In the genomic region with DNA sequence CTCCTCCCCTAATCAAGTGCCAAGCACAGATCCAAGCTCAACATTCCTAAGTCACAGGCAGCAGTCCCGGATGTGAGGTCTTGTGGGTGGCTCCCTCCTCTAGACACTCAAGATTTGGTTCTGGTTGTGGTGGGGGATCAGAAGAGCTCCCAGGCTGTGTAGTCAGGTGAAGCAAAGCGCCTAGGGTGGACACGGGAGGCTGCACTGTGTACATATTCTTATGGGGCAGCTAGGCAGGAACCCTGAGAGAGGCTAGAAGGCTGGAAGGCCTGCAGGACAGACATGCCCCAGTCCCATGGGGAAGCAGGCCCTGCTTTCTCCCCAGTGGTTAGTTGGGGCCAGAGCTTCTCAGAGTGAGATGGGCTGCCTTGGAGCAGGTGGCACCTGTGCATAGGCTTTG, we compare ENCODE assay signal across 21 cellular contexts.
"Had no signal": no experiment of that assay in that cellular context is flagged by ENCODE, and none has a peak within 500 bp of the region (broad histone marks: within the 10 kb centered on the region; RNA-seq: fewer than 3 reads in every experiment).

No MANE protein-coding gene starts in this region.

- DNase-seq: effector CD8-positive, alpha-beta T cell; effector memory CD8-positive, alpha-beta T cell; endodermal cell; erythroblast; esophagus squamous epithelium; foreskin fibroblast; foreskin melanocyte; gastrocnemius medialis; glutamatergic neuron; head of caudate nucleus; heart right ventricle; hippocampal formation; left cardiac atrium; left lung; left ventricle myocardium superior; lower lobe of right lung; mesenchymal stem cell; mucosa of descending colon; naive B cell; naive thymus-derived CD8-positive, alpha-beta T cell had no signal

- ATAC-seq: effector memory CD8-positive, alpha-beta T cell; esophagus mucosa; gastrocnemius medialis; heart right ventricle; left cardiac atrium; left lung; left ventricle myocardium superior; lower lobe of right lung; mucosa of descending colon; naive thymus-derived CD8-positive, alpha-beta T cell had no signal
